In the genomic region with DNA sequence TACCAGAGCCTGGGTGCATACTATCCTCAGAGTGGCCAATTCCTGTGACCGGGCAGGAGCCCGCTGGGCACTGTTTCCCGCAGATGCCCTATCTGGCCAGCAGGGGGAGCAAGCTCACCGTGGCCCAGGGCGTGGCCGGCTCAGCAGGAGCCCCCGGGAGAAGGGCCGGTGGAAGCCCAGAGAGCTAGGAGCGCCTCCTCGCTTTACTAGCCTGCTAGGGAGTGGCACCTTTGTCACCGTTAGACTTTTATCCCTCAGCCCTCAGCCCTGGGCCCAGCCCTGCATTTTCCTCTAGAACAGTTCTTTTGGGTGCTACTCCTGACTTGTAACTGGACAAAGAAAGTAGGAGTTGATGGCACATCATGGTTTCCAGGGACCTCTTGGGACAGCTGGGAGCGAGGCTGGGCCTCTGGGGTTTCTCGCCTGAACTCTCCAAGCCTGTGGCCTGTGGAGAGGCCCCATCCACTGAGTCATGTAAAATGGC, we compare ENCODE assay signal across 8 cellular contexts. TPM values are rescaled to one million over a fixed set of nuclear protein-coding genes. Genes with fewer than 3 reads are reported as not detected.
A peak's percentile ranks its signal among the peaks of the same experiment; 100 is the strongest.
DNase-seq lines count a peak whose midpoint lies in the region; ATAC-seq and TF ChIP-seq lines count a peak whose summit lies in the region.

No MANE protein-coding gene starts in this region.

- ATAC-seq in GM18508 (IDR thresholded peaks at IDR 0.05; ENCODE audit: insufficient read depth, unreplicated experiment) (peak; percentile 68), HG02981 (IDR thresholded peaks at IDR 0.05; ENCODE audit: unreplicated experiment) (peak; percentile 89), left colon (peak; percentile 97)
- peak; percentile 80 to 81 for ATAC-seq in activated CD4-positive, CD25-positive, alpha-beta regulatory T cell treated with anti-CD3 and anti-CD28 coated beads, Interleukin-2, amount 50 U/mL, for 24 hours

- CTCF ChIA-PET in AG04450 (lab: Charles Lee), result interaction anchor here (0.5 to 2.8 kb wide), 38 partner anchors 8 to 978 kb away, joined by 3 to 59 read pairs (median 4); no protein-coding TSS in a partner anchor

- DNase-seq in AG04450 (ENCODE audit: low read depth, low spot score) (no peak), NCI-H2196 treated with DMSO at 0.1 percent for 48 hours (lab: John Stamatoyannopoulos, UW; ENCODE audit: unreplicated experiment) (peak; percentile 69), caudate nucleus (lab: John Stamatoyannopoulos, UW) (peak in 48 of 61 donors; percentile 9 to 72 (median 24)), left colon (peak; percentile 44 to 67)
- peak; percentile 56 to 58 for DNase-seq in stimulated activated CD4-positive, alpha-beta T cell treated with anti-CD3 and anti-CD28 coated beads, Interleukin-4, amount 100 ng/mL, for 48 hours (ENCODE audit: low read depth in 2 of 2)

- TF ChIP-seq CTCF in AG04450 (IDR thresholded peaks at IDR 0.05; ENCODE audit: low read depth, low read length), result peak; percentile 98

- H3K27ac ChIP-seq in AG04450 (ENCODE audit: low read depth, low read length) (no peak overlapping the region), caudate nucleus (ENCODE audit: low read depth, low read length) (no peak overlapping the region)

- no peak overlapping the region for H3K4me3 ChIP-seq in AG04450 (ENCODE audit: low read depth, low read length)

- POLR2A ChIA-PET in AG04450 (lab: Yijun Ruan, JAX), result no interaction called here

- peaks cover 12% of the 10 kb centered on the region for H3K27me3 ChIP-seq in AG04450 (ENCODE audit: control insufficient read depth, insufficient read depth, low read length)

- H3K9me3 ChIP-seq in AG04450 (ENCODE audit: control insufficient read depth, insufficient read depth, low read length), result peaks cover 8% of the 10 kb centered on the region

- intact Hi-C loops in left colon (cut with DNase I, micrococcal nuclease), result loop anchor here in 1 of 2 donors (10.0 kb wide), 1 partner anchor 472 kb away; no protein-coding TSS in a partner anchor

RNA-seq across cellular contexts. Expression of gene TMEM177, which starts 24.0 kb away (rescaled TPM):
- 6.7 and 7.5 TPM in 2 replicates for polyA plus RNA-seq in AG04450 (2011; rRNA removed)
- 6.6 and 9.4 TPM in 2 replicates for polyA minus RNA-seq in AG04450 (2011; rRNA and poly(A)+ RNA removed)
- total RNA-seq in left colon, result 10 to 100 TPM; 18.6 to 20.1 TPM

RNA-seq across cellular contexts. Expression of gene PTPN4, which starts 56.8 kb away (rescaled TPM):
- polyA plus RNA-seq in AG04450 (2011; rRNA removed), result 16.5 and 19.6 TPM in 2 replicates
- polyA minus RNA-seq in AG04450 (2011; rRNA and poly(A)+ RNA removed), result 28.7 and 60.1 TPM in 2 replicates
- 10 to 100 TPM; 25.1 to 25.9 TPM for total RNA-seq in left colon
